21 cellular contexts compared by ENCODE assay signal in genomic region chr1:192631749-192632148, GRCh38. TPM values are rescaled to one million over a fixed set of nuclear protein-coding genes. Genes with fewer than 3 reads are reported as not detected.
DNase-seq lines count a peak whose midpoint lies in the region; ATAC-seq and TF ChIP-seq lines count a peak whose summit lies in the region.
"Had no signal": no experiment of that assay in that cellular context is flagged by ENCODE, and none has a peak within 500 bp of the region (broad histone marks: within the 10 kb centered on the region; RNA-seq: fewer than 3 reads in every experiment).

No MANE protein-coding gene starts in this region.

- intact Hi-C loops in esophagus squamous epithelium (cut with DNase I): no loop called here

- no peaks in the 10 kb centered on the region for H3K9me3 Mint-ChIP-seq in endodermal cell
- H3K9me3 Mint-ChIP-seq: GM23338 had no signal

- peaks cover 3% of the 10 kb centered on the region for H3K27me3 Mint-ChIP-seq in endodermal cell (ENCODE audit: insufficient read depth)

- H3K36me3 ChIP-seq in esophagus squamous epithelium: no peaks in the 10 kb centered on the region
- no peaks in the 10 kb centered on the region for H3K36me3 ChIP-seq in endodermal cell (ENCODE audit: control insufficient read depth, insufficient read depth, low read length)

- no peak overlapping the region for H3K27ac Mint-ChIP-seq in endodermal cell
- H3K27ac Mint-ChIP-seq: GM23338 had no signal

- TF ChIP-seq POLR2A in Raji (IDR thresholded peaks at IDR 0.05; ENCODE audit: insufficient read depth, low read depth, low read length) (peak; percentile 33; the same call in 1 of the 2 replicates), esophagus squamous epithelium (IDR thresholded peaks at IDR 0.05) (no peak)

- no peak overlapping the region for H3K4me3 Mint-ChIP-seq in endodermal cell
- H3K4me3 Mint-ChIP-seq: GM23338 had no signal

- no peak overlapping the region for H3K9ac ChIP-seq in endodermal cell (ENCODE audit: extremely low read depth, low read length, poor library complexity, severe bottlenecking)

- H3K27me3 ChIP-seq in esophagus squamous epithelium: no peaks in the 10 kb centered on the region
- H3K27me3 ChIP-seq in endodermal cell (ENCODE audit: control insufficient read depth, insufficient read depth, low read length, poor library complexity, severe bottlenecking): peaks cover 7% of the 10 kb centered on the region

- DNase-seq in NCI-H2081 treated with DMSO at 0.1 percent for 48 hours (lab: John Stamatoyannopoulos, UW) (peak; percentile 10), NCI-H2081 (lab: John Stamatoyannopoulos, UW) (no peak), NCI-H1048 (lab: John Stamatoyannopoulos, UW) (peak; percentile 96), esophagus squamous epithelium (lab: John Stamatoyannopoulos, UW) (no peak), endodermal cell (no peak)
- DNase-seq in stimulated activated CD4-positive, alpha-beta T cell treated with anti-CD3 and anti-CD28 coated beads, Interleukin-2, amount 100 ng/mL, for 48 hours: no peak
- DNase-seq: 8988T, COR-L47, DMS153, EL, HCEC 1CT, NCI-H187 treated with DMSO at 0.1 percent for 48 hours, NCI-H2171, OCI-M1, SHP77 treated with DMSO at 0.1 percent for 48 hours had no signal

- H3K9me3 ChIP-seq in esophagus squamous epithelium: no peaks in the 10 kb centered on the region
- H3K9me3 ChIP-seq in endodermal cell (ENCODE audit: control insufficient read depth, low read length): no peaks in the 10 kb centered on the region

- H3K27ac ChIP-seq in esophagus squamous epithelium: no peak overlapping the region
- H3K27ac ChIP-seq in endodermal cell (ENCODE audit: low read depth, low read length): no peak overlapping the region

- ATAC-seq in GM18873 (IDR thresholded peaks at IDR 0.05; ENCODE audit: low FRiP score, unreplicated experiment): no peak
- ATAC-seq: GM12878, GM23338 had no signal

- TF ChIP-seq CTCF in esophagus squamous epithelium (IDR thresholded peaks at IDR 0.05) (no peak), endodermal cell (conservative IDR thresholded peaks at IDR 0.05) (no peak)

- H3K4me1 Mint-ChIP-seq in endodermal cell: peaks cover 63% of the 10 kb centered on the region

- H3K4me1 ChIP-seq in esophagus squamous epithelium (no peaks in the 10 kb centered on the region), endodermal cell (ENCODE audit: control insufficient read depth, insufficient read depth, low read length) (peaks cover 15% of the 10 kb centered on the region)

- no peaks in the 10 kb centered on the region for H3K36me3 Mint-ChIP-seq in endodermal cell (ENCODE audit: low read depth)

- H3K4me3 ChIP-seq in esophagus squamous epithelium: no peak overlapping the region
- H3K4me3 ChIP-seq in endodermal cell (ENCODE audit: low read length): no peak overlapping the region
- H3K4me3 ChIP-seq: GM12878, GM23338 had no signal

RNA-seq across cellular contexts. Expression of gene RGS13, which starts 4.2 kb away (rescaled TPM):
- 1 to 10 TPM in 1 of 4 donors, under 1 TPM in 1, not detected in 2; 0.06 to 2.9 TPM for total RNA-seq in esophagus squamous epithelium
- not detected for total RNA-seq in endodermal cell
- 0.25 TPM for polyA plus RNA-seq in endodermal cell (2013, experiment 1 of 2)
- 0.17 TPM for polyA plus RNA-seq in endodermal cell (2013, experiment 2 of 2)
- total RNA-seq: GM23338; T-helper 1 cell treated with Interleukin-12 subunit alpha and Interleukin-12 subunit beta and Interleukin-4 antibody, amounts not matched to agents 30 ng/mL and 1 ng/mL, for 36 hours had no signal
- polyA plus RNA-seq: AG04450, GM23338 had no signal

RNA-seq across cellular contexts. Expression of gene RGS1, which starts 56.2 kb away (rescaled TPM):
- total RNA-seq in esophagus squamous epithelium: 10 to 100 TPM in 3 of 4 donors, 1 to 10 TPM in 1; 7.4 to 55.9 (median 22.6) TPM
- total RNA-seq in endodermal cell: not detected
- 1.2 TPM for polyA plus RNA-seq in endodermal cell (2013, experiment 1 of 2)
- polyA plus RNA-seq in endodermal cell (2013, experiment 2 of 2): 1.2 TPM
- total RNA-seq: GM23338 had no signal
- polyA plus RNA-seq: AG04450, GM23338 had no signal

Comparison
In these comparisons a context has a peak if more than half of its experiments do, and no peak if none do; other contexts are left out.
1. DNase-seq: peak in NCI-H2081 treated with DMSO at 0.1 percent for 48 hours (single experiment) and NCI-H1048 (single experiment); none in NCI-H2081 (0 of 2), esophagus squamous epithelium (single experiment), endodermal cell (single experiment) and stimulated activated CD4-positive, alpha-beta T cell treated with anti-CD3 and anti-CD28 coated beads, Interleukin-2, amount 100 ng/mL, for 48 hours (0 of 2).
2. RNA of gene RGS1, which starts 56.2 kb away (total RNA-seq): 7.4 to 55.9 TPM in esophagus squamous epithelium; not detected in endodermal cell; every median in the first group is over 4 times any median in the second.